12 cellular contexts compared by ENCODE assay signal in genomic region chr2:71467180-71467815, GRCh38. TPM values are rescaled to one million over a fixed set of nuclear protein-coding genes. Genes with fewer than 3 reads are reported as not detected.
DNase-seq lines count a peak whose midpoint lies in the region; ATAC-seq, FAIRE-seq and TF ChIP-seq lines count a peak whose summit lies in the region.
"Had no signal": no experiment of that assay in that cellular context is flagged by ENCODE, and none has a peak within 500 bp of the region (broad histone marks: within the 10 kb centered on the region; RNA-seq: fewer than 3 reads in every experiment).

No MANE protein-coding gene starts in this region.

- TF ChIP-seq RAD21 in GM12878 (IDR thresholded peaks at IDR 0.05; ENCODE audit: insufficient read depth, low read depth, low read length) (no peak), HepG2 (CRISPR knock-in tag; IDR thresholded peaks at IDR 0.05) (no peak)

- H3K9ac ChIP-seq in GM12878 (ENCODE audit: control insufficient read depth, insufficient read depth, low read length) (no peak overlapping the region), HepG2 (ENCODE audit: insufficient read depth, low read depth, low read length) (no peak overlapping the region), subcutaneous abdominal adipose tissue (ENCODE audit: low read length in 5 of 5) (peak overlapping the region in 4 of 5 donors; percentile 48 to 79 (median 68))

- no peak overlapping the region for H3K27ac Mint-ChIP-seq in T-helper 1 cell treated with Interleukin-12 subunit alpha and Interleukin-12 subunit beta and Interleukin-4 antibody, amounts not matched to agents 30 μg/mL and 1 μg/mL, for 36 hours

- intact Hi-C loops in GM12878 (cut with micrococcal nuclease; ENCODE audit: unreplicated experiment) (no loop called here), HepG2 (cut with micrococcal nuclease; ENCODE audit: unreplicated experiment) (no loop called here)

- no peaks in the 10 kb centered on the region for H3K36me3 ChIP-seq in GM12878 (ENCODE audit: control insufficient read depth in 2 of 2, insufficient read depth in 2 of 2, low read length in 1 of 2)
- H3K36me3 ChIP-seq in HepG2 (replicated peaks in 1 of 2; ENCODE audit: control insufficient read depth in 1 of 2, insufficient read depth in 2 of 2, low read length in 2 of 2): no peaks in the 10 kb centered on the region
- no peaks in the 10 kb centered on the region for H3K36me3 ChIP-seq in subcutaneous abdominal adipose tissue (ENCODE audit: control insufficient read depth in 5 of 5, insufficient read depth in 5 of 5, low read length in 5 of 5)

- WGBS in GM12878 (ENCODE audit: insufficient coverage, insufficient replicate concordance, low lambda C conversion rate, missing lambda C conversion rate): 12% methylated on average over 5 of the region's 7 CpGs
- WGBS in HepG2 (ENCODE audit: low lambda C conversion rate): 21% methylated on average over 7 of the region's 7 CpGs

- H3K79me2 ChIP-seq in GM12878 (ENCODE audit: control insufficient read depth, insufficient read depth, low read length) (no peaks in the 10 kb centered on the region), HepG2 (ENCODE audit: insufficient read depth, low read length) (no peaks in the 10 kb centered on the region)

- H3K9me3 Mint-ChIP-seq in T-helper 1 cell treated with Interleukin-12 subunit alpha and Interleukin-12 subunit beta and Interleukin-4 antibody, amounts not matched to agents 30 μg/mL and 1 μg/mL, for 36 hours: no peaks in the 10 kb centered on the region

- no peaks in the 10 kb centered on the region for H3K36me3 Mint-ChIP-seq in T-helper 1 cell treated with Interleukin-12 subunit alpha and Interleukin-12 subunit beta and Interleukin-4 antibody, amounts not matched to agents 30 μg/mL and 1 μg/mL, for 36 hours (ENCODE audit: low read depth)

- H3K4me1 ChIP-seq in GM12878 (ENCODE audit: control insufficient read depth, insufficient read depth, low read length): no peaks in the 10 kb centered on the region
- H3K4me1 ChIP-seq in HepG2 (ENCODE audit: insufficient read depth, low read length): peaks cover 6% of the 10 kb centered on the region; the same call in 1 of the 2 replicates
- peaks cover 2 to 46% (median 22%) of the 10 kb centered on the region in 5 donors for H3K4me1 ChIP-seq in subcutaneous abdominal adipose tissue (ENCODE audit: control insufficient read depth in 5 of 5, insufficient read depth in 5 of 5, low read length in 5 of 5)

- H2AFZ ChIP-seq in GM12878 (ENCODE audit: control insufficient read depth, low read depth, low read length): no peak overlapping the region
- no peak overlapping the region for H2AFZ ChIP-seq in HepG2 (ENCODE audit: low read length)

- TF ChIP-seq POLR2A in GM12878 (IDR thresholded peaks at IDR 0.05; ENCODE audit: low read depth, low read length) (no peak), HepG2 (IDR thresholded peaks at IDR 0.05; ENCODE audit: insufficient read depth in 1 of 2, low read depth in 2 of 2, low read length in 2 of 2) (no peak)

- TF ChIP-seq CTCF in GM12878 (IDR thresholded peaks at IDR 0.05 in 2 of 3, conservative IDR thresholded peaks at IDR 0.05 in 1 of 3; ENCODE audit: control insufficient read depth in 2 of 3, extremely low read depth in 1 of 3, insufficient read depth in 1 of 3, low read depth in 3 of 3, low read length in 3 of 3) (no peak), HepG2 (CRISPR knock-in tag; IDR thresholded peaks at IDR 0.05) (no peak)

- H3K4me2 ChIP-seq in GM12878 (ENCODE audit: control insufficient read depth, insufficient read depth) (peak overlapping the region; percentile 65; the same call in 1 of the 2 replicates), HepG2 (ENCODE audit: low read depth, low read length) (peak overlapping the region; percentile 90)

- peaks cover 4% of the 10 kb centered on the region for H3K4me1 Mint-ChIP-seq in T-helper 1 cell treated with Interleukin-12 subunit alpha and Interleukin-12 subunit beta and Interleukin-4 antibody, amounts not matched to agents 30 μg/mL and 1 μg/mL, for 36 hours (ENCODE audit: low read depth)

- TF ChIP-seq EP300 in GM12878 (IDR thresholded peaks at IDR 0.05; ENCODE audit: borderline replicate concordance in 1 of 2, control insufficient read depth in 1 of 2, low read depth in 2 of 2, low read length in 2 of 2): no peak
- no peak for TF ChIP-seq EP300 in HepG2 (IDR thresholded peaks at IDR 0.05; ENCODE audit: low read depth in 2 of 2, low read length in 2 of 2)
- no peak for TF ChIP-seq EP300 in HepG2 (CRISPR knock-in tag; IDR thresholded peaks at IDR 0.05; ENCODE audit: borderline replicate concordance)

- H3K4me3 Mint-ChIP-seq in T-helper 1 cell treated with Interleukin-12 subunit alpha and Interleukin-12 subunit beta and Interleukin-4 antibody, amounts not matched to agents 30 μg/mL and 1 μg/mL, for 36 hours: peak overlapping the region; percentile 79

- H3K4me3 ChIP-seq in GM12878 (peak overlapping the region; percentile 53), HepG2 (replicated peaks in 1 of 3; ENCODE audit: insufficient read depth in 1 of 3, low read depth in 2 of 3, low read length in 3 of 3) (peak overlapping the region; percentile 68 to 78 (median 70)), subcutaneous abdominal adipose tissue (ENCODE audit: low read depth in 1 of 5, low read length in 5 of 5) (peak overlapping the region; percentile 66 to 87 (median 75))

- H3K9me3 ChIP-seq in GM12878 (replicated peaks; ENCODE audit: control insufficient read depth, insufficient read depth, low read length) (peaks cover 3% of the 10 kb centered on the region; the same call in 1 of the 3 replicates), HepG2 (ENCODE audit: low read length) (no peaks in the 10 kb centered on the region), subcutaneous abdominal adipose tissue (ENCODE audit: control insufficient read depth in 5 of 5, low read length in 5 of 5) (no peaks in the 10 kb centered on the region)

- SMC1A ChIA-PET in GM12878 (lab: Charles Lee; ENCODE audit: uncharacterized antibody, unreplicated experiment): no interaction called here

- H3K27me3 ChIP-seq in GM12878 (replicated peaks in 1 of 2; ENCODE audit: control insufficient read depth in 2 of 2, insufficient read depth in 2 of 2, low read length in 1 of 2) (peaks cover 10 to 22% of the 10 kb centered on the region in 2 experiments), HepG2 (ENCODE audit: control insufficient read depth in 1 of 2, insufficient read depth in 2 of 2, low read length in 2 of 2) (peaks cover 8 to 60% of the 10 kb centered on the region in 2 experiments), subcutaneous abdominal adipose tissue (ENCODE audit: control insufficient read depth in 5 of 5, insufficient read depth in 4 of 5, low read length in 5 of 5) (peaks cover 7 to 30% (median 18%) of the 10 kb centered on the region in 5 donors)

- in situ Hi-C loops in GM12878 (cut with MboI) (no loop called here), HepG2 (cut with HindIII; ENCODE audit: extremely low pct_ligation_motif_present, low pct_unique_long_range_greater_than_20kb) (no loop called here)

- FAIRE-seq in GM12878 (lab: Jason Lieb, UNC): no peak
- no peak for FAIRE-seq in HepG2 (lab: Jason Lieb, UNC)
- FAIRE-seq: A204.1, H54 had no signal

- RAD21 ChIA-PET in GM12878 (lab: Charles Lee; ENCODE audit: unreplicated experiment): no interaction called here

- peaks cover 38% of the 10 kb centered on the region for H3K27me3 Mint-ChIP-seq in T-helper 1 cell treated with Interleukin-12 subunit alpha and Interleukin-12 subunit beta and Interleukin-4 antibody, amounts not matched to agents 30 μg/mL and 1 μg/mL, for 36 hours (ENCODE audit: low read depth)

- H3K27ac ChIP-seq in GM12878 (ENCODE audit: control insufficient read depth, insufficient read depth) (no peak overlapping the region), HepG2 (ENCODE audit: extremely low read length, insufficient read depth, low read length) (no peak overlapping the region), subcutaneous abdominal adipose tissue (ENCODE audit: low read depth, low read length) (peak overlapping the region; percentile 60)

- no peak for DNase-seq in T-helper 1 cell
- no peak for DNase-seq in GM12878 (ENCODE audit: low read depth, low spot score)
- DNase-seq in HepG2 (ENCODE audit: low spot score): no peak
- DNase-seq: amniotic stem cell, NCI-H446 had no signal

- ATAC-seq in GM12878 (no peak), HepG2 (no peak; the same call in 2 of the 3 replicates), GM21619 (IDR thresholded peaks at IDR 0.05; ENCODE audit: unreplicated experiment) (no peak), HG03457 (IDR thresholded peaks at IDR 0.05; ENCODE audit: unreplicated experiment) (no peak), GM21390 (IDR thresholded peaks at IDR 0.05; ENCODE audit: unreplicated experiment) (no peak)

- BruUV-seq in GM12878 (replicated peaks; lab: Mats Ljungman, UMichigan) (no TSS peak), HepG2 (replicated peaks; lab: Mats Ljungman, UMichigan) (no TSS peak)

- CTCF ChIA-PET in GM12878 (lab: Yijun Ruan, JAX): no interaction called here
- CTCF ChIA-PET in HepG2 (lab: Yijun Ruan, JAX; ENCODE audit: low intra/inter-chr PET ratio, low total read pairs): no interaction called here

- POLR2A ChIA-PET in GM12878 (lab: Charles Lee) (no interaction called here), HepG2 (lab: Yijun Ruan, JAX) (interaction anchor here (0.8 kb wide), 1 partner anchor 136 kb away, joined by 3 read pairs; the partner anchor contains the start of gene ZNF638)

- no peaks in the 10 kb centered on the region; the same call in 1 of the 2 replicates for H4K20me1 ChIP-seq in GM12878 (ENCODE audit: control insufficient read depth, insufficient read depth)
- H4K20me1 ChIP-seq in HepG2 (ENCODE audit: insufficient read depth, low read length): no peaks in the 10 kb centered on the region

RNA-seq across cellular contexts. Expression of gene DYSF, which starts 13.9 kb away (rescaled TPM):
- total RNA-seq in GM12878 (2013; cell fraction: nucleolus; rRNA removed): 0.04 TPM in 1 of 2 replicates, not detected in the other
- total RNA-seq in GM12878 (2014; rRNA removed) (under 0.01 TPM in 1 of 2 replicates, not detected in the other), GM12878 (2014; rRNA removed; fragmentation: Illumina TruSeq; extraction: Trizol) (not detected in 2 replicates), GM12878 (2021) (0.03 and 0.05 TPM in 2 replicates), HepG2 (2016; rRNA removed; fragmentation: Illumina TruSeq; extraction: Trizol) (0.15 and 0.17 TPM in 2 replicates)
- not detected for polyA plus RNA-seq in GM12878 (2011; ENCODE audit: low read depth)
- polyA plus RNA-seq in GM12878 (2011; rRNA removed) (0.13 and 0.15 TPM in 2 replicates), GM12878 (2014; fragmentation: Illumina TruSeq; extraction: Trizol) (not detected in 2 replicates), GM12878 (2014; fragmentation: Nextera tagmentation; extraction: Ambion mirVana) (not detected), GM12878 (2014; rRNA removed) (not detected in 2 replicates), GM12878 (2016; fragmentation: Nextera tagmentation; extraction: Ambion mirVana) (not detected), HepG2 (2011; rRNA removed) (2.4 and 4.5 TPM in 2 replicates)
- polyA plus RNA-seq in GM12878 (2011; cell fraction: cytosol; rRNA removed): 0.12 and 0.15 TPM in 2 replicates
- 0.09 and 0.36 TPM in 2 replicates for polyA plus RNA-seq in GM12878 (2011; cell fraction: nucleus; rRNA removed)
- not detected in 2 replicates for polyA plus RNA-seq in GM12878 (2012)
- 0.15 and 1.3 TPM in 2 replicates for polyA minus RNA-seq in GM12878 (2011; rRNA and poly(A)+ RNA removed)
- polyA minus RNA-seq in GM12878 (2011; cell fraction: cytosol; rRNA and poly(A)+ RNA removed): not detected in 2 replicates
- not detected in 2 replicates for polyA minus RNA-seq in GM12878 (2011; cell fraction: nucleus; rRNA and poly(A)+ RNA removed)
- total RNA-seq in HepG2 (2016; cell fraction: cytosol; rRNA removed; fragmentation: Illumina TruSeq; extraction: Trizol; ENCODE audit: low read depth): 0.09 TPM in 1 of 2 replicates, not detected in the other
- total RNA-seq in HepG2 (2016; cell fraction: insoluble cytoplasmic fraction; rRNA removed; fragmentation: Illumina TruSeq; extraction: Trizol): 0.21 and 0.22 TPM in 2 replicates
- 0.24 and 0.46 TPM in 2 replicates for total RNA-seq in HepG2 (2016; cell fraction: membrane; rRNA removed; fragmentation: Illumina TruSeq; extraction: Trizol)
- 0.09 and 0.78 TPM in 2 replicates for total RNA-seq in HepG2 (2016; cell fraction: nucleus; rRNA removed; fragmentation: Illumina TruSeq; extraction: Trizol)
- 1.8 and 2.1 TPM in 2 replicates for polyA plus RNA-seq in HepG2 (2011; cell fraction: cytosol; rRNA removed)
- polyA plus RNA-seq in HepG2 (2011; cell fraction: nucleus; rRNA removed): 4.5 and 8.3 TPM in 2 replicates
- 6.7 and 10.7 TPM in 2 replicates for polyA plus RNA-seq in HepG2 (2012)
- polyA plus RNA-seq in HepG2 (2016; cell fraction: cytosol; fragmentation: Illumina TruSeq; extraction: Trizol; ENCODE audit: low read depth): 0.02 and 0.16 TPM in 2 replicates
- 0.29 and 0.50 TPM in 2 replicates for polyA plus RNA-seq in HepG2 (2016; cell fraction: insoluble cytoplasmic fraction; fragmentation: Illumina TruSeq; extraction: Trizol; ENCODE audit: low read depth)
- polyA plus RNA-seq in HepG2 (2016; cell fraction: membrane; fragmentation: Illumina TruSeq; extraction: Trizol; ENCODE audit: low read depth): 0.08 and 0.21 TPM in 2 replicates
- 0.85 and 1.3 TPM in 2 replicates for polyA plus RNA-seq in HepG2 (2016; cell fraction: nucleus; fragmentation: Illumina TruSeq; extraction: Trizol; ENCODE audit: insufficient read depth, low read depth)
- 1.7 and 9.6 TPM in 2 replicates for polyA minus RNA-seq in HepG2 (2011; rRNA and poly(A)+ RNA removed; ENCODE audit: low replicate concordance)
- polyA minus RNA-seq in HepG2 (2011; cell fraction: cytosol; rRNA and poly(A)+ RNA removed): 2.0 and 5.3 TPM in 2 replicates
- 5.9 and 8.8 TPM in 2 replicates for polyA minus RNA-seq in HepG2 (2011; cell fraction: nucleus; rRNA and poly(A)+ RNA removed)

Comparison
In these comparisons a context has a peak if more than half of its experiments do, and no peak if none do; other contexts are left out.
1. H3K9ac ChIP-seq: peak in subcutaneous abdominal adipose tissue (4 of 5); none in GM12878 (single experiment) and HepG2 (single experiment).
2. Peak in every context shown above with its lines, with median percentiles within 50 percentile points of each other: H3K4me3 ChIP-seq.